8 cellular contexts compared by ENCODE assay signal in the genomic region with DNA sequence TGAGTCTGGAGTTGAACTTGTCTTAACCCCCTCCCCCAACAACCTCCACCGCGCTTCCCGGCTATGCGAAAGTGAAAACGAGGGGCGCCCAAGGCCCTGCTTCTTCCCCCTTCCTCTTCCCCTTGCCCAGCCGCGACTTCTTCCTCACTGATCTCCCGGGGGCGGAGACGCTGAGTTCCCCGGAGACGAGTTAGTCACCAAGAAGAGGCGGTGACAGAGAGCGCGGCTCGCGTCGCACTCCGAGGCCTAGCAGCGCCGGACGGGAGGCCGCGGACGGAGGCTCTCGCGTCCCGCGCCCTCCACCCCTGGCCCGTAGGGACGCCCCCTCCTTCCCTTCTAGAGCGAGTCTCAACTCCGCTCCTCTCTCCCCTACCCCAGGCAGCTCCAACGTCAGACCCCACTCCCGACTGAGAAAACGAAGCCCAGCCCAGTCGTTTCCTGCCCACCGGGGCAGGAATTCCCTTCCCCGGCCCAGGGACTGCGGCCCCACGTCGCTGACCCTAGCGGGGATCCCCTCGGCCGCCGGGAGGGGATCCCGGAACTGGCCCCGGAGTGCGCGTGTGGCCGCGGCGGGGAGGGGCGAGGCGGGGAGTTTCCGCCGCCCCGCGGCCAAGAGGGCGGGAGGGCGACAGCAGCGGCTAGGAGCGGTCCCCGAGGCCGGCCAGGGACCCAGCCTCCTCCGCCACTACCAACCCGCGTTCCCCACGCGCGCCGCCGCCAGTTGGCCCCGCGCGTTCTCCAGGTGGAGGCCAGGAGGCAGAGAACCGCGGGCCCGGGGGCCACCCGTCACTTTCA. TPM values are rescaled to one million over a fixed set of nuclear protein-coding genes. Genes with fewer than 3 reads are reported as not detected.
DNase-seq lines count a peak whose midpoint lies in the region; ATAC-seq, FAIRE-seq and TF ChIP-seq lines count a peak whose summit lies in the region.

No MANE protein-coding gene starts in this region.

- peak overlapping the region; percentile 99 to 100 for H3K27ac ChIP-seq in ascending aorta

- H3K36me3 ChIP-seq in ascending aorta, result no peaks in the 10 kb centered on the region

- intact Hi-C loops in ascending aorta (cut with DNase I), result loop anchor here (1.0 to 10.0 kb wide), 8 partner anchors 109 to 951 kb away; partner anchors contain the start of genes BRMS1L, CFL2, EAPP and FAM177A1
- intact Hi-C loops in sciatic nerve (cut with DNase I), result no loop called here

- DNase-seq in GM12892 (ENCODE audit: insufficient read length) (peak; percentile 63), NAMALWA (ENCODE audit: low spot score) (peak; percentile 86), T-helper 22 cell (ENCODE audit: low read depth) (peak; percentile 79), ascending aorta (ENCODE audit: low spot score in 2 of 2) (peak; percentile 72 to 94), hippocampal formation (lab: John Stamatoyannopoulos, UW) (peak; percentile 34 to 76), sciatic nerve (ENCODE audit: low spot score) (peak; percentile 88), OCI-M2 (lab: John Stamatoyannopoulos, UW; ENCODE audit: unreplicated experiment) (no peak)

- no peaks in the 10 kb centered on the region for H3K9me3 ChIP-seq in ascending aorta

- peak overlapping the region; percentile 73 to 100 for H3K4me3 ChIP-seq in ascending aorta

- ATAC-seq in HG02571 (IDR thresholded peaks at IDR 0.05; ENCODE audit: unreplicated experiment), result peak; percentile 65
- peak; percentile 84 for ATAC-seq in sciatic nerve

- TF ChIP-seq CTCF in ascending aorta (IDR thresholded peaks at IDR 0.05), result peak in 1 of 3 experiments; percentile 8

- FAIRE-seq in GM12892 (lab: Jason Lieb, UNC), result peak; percentile 90

- TF ChIP-seq POLR2A in GM12892 (IDR thresholded peaks at IDR 0.05; ENCODE audit: low read depth, low read length), result peak; percentile 81

- H3K4me1 ChIP-seq in ascending aorta, result peaks cover 3 to 7% of the 10 kb centered on the region in 2 donors

- H3K27me3 ChIP-seq in ascending aorta, result no peaks in the 10 kb centered on the region

RNA-seq across cellular contexts. Expression of gene BAZ1A, which starts 1.4 kb away (rescaled TPM):
- 47.2 TPM for polyA plus RNA-seq in GM12892 (2012; ENCODE audit: missing spikeins)
- total RNA-seq in ascending aorta (11.2 TPM), sciatic nerve (30.1 TPM)
